In the genomic region with DNA sequence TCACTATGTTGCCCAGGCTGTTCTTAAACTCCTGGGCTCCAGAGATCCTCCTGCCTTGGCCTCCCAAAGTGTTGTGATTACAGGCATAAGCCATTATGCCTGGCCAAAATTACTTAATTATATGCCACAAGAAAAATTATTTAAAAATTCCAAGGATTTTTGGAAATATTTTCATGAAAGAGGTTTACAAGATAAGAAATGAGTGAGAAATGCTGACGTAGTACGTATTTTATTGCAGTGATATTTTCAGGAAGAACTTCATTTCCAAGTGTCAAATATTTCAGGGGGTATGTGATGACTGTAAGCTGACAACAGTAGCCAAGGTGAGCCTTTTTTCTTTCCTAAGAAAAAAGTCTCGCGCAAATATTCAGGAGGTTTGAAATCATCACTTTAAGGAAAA, we compare ENCODE assay signal across 19 cellular contexts. TPM values are rescaled to one million over a fixed set of nuclear protein-coding genes. Genes with fewer than 3 reads are reported as not detected.
DNase-seq lines count a peak whose midpoint lies in the region; ATAC-seq, FAIRE-seq and TF ChIP-seq lines count a peak whose summit lies in the region.
"Had no signal": no experiment of that assay in that cellular context is flagged by ENCODE, and none has a peak within 500 bp of the region (broad histone marks: within the 10 kb centered on the region; RNA-seq: fewer than 3 reads in every experiment).

No MANE protein-coding gene starts in this region.

- POLR2A ChIA-PET in HepG2 (lab: Yijun Ruan, JAX), result interaction anchor here (0.7 kb wide), 2 partner anchors 12 to 192 kb away, joined by 4 read pairs; no protein-coding TSS in a partner anchor
- POLR2A ChIA-PET in K562 (lab: Yijun Ruan, JAX), result no interaction called here

- H3K9ac ChIP-seq in HepG2 (ENCODE audit: insufficient read depth, low read depth, low read length), result no peak overlapping the region
- H3K9ac ChIP-seq in K562 (ENCODE audit: insufficient read depth in 1 of 2, low read depth in 2 of 2, low read length in 2 of 2), result no peak overlapping the region
- H3K9ac ChIP-seq: BLaER1, GM23248 had no signal

- H3K4me2 ChIP-seq in HepG2 (ENCODE audit: low read depth, low read length), result no peak overlapping the region
- no peak overlapping the region for H3K4me2 ChIP-seq in K562 (ENCODE audit: insufficient read depth, low read length)
- H3K4me2 ChIP-seq: BLaER1 had no signal

- intact Hi-C loops in HepG2 (cut with micrococcal nuclease; ENCODE audit: unreplicated experiment), result no loop called here
- intact Hi-C loops in right lobe of liver (cut with DNase I), result loop anchor here in 1 of 2 donors (10.0 kb wide), 1 partner anchor 255 kb away; no protein-coding TSS in a partner anchor
- intact Hi-C loops in K562 (cut with micrococcal nuclease), result no loop called here

- FAIRE-seq in HepG2 (lab: Jason Lieb, UNC) (no peak), K562 (lab: Jason Lieb, UNC) (no peak)
- FAIRE-seq: D721Med, GM12878, GM19239, H1 had no signal

- H3K9me3 ChIP-seq in HepG2 (ENCODE audit: low read length) (no peaks in the 10 kb centered on the region), right lobe of liver (no peaks in the 10 kb centered on the region), K562 (replicated peaks; ENCODE audit: control insufficient read depth, insufficient read depth, low read depth, low read length) (no peaks in the 10 kb centered on the region)
- H3K9me3 ChIP-seq: BLaER1 had no signal

- TF ChIP-seq RAD21 in HepG2 (CRISPR knock-in tag; IDR thresholded peaks at IDR 0.05), result no peak
- TF ChIP-seq RAD21 in K562 (CRISPR knock-in tag; conservative IDR thresholded peaks at IDR 0.05 in 1 of 2, IDR thresholded peaks at IDR 0.05 in 1 of 2), result no peak

- no TSS peak for BruUV-seq in HepG2 (replicated peaks; lab: Mats Ljungman, UMichigan)
- BruUV-seq in K562 (replicated peaks; lab: Mats Ljungman, UMichigan), result no TSS peak

- H4K20me1 ChIP-seq in HepG2 (ENCODE audit: insufficient read depth, low read length) (no peaks in the 10 kb centered on the region), K562 (replicated peaks; ENCODE audit: control insufficient read depth, insufficient read depth, low read length) (no peaks in the 10 kb centered on the region)
- H4K20me1 ChIP-seq: BLaER1 had no signal

- H3K27ac ChIP-seq in HepG2 (ENCODE audit: extremely low read length, insufficient read depth, low read length), result no peak overlapping the region
- no peak overlapping the region for H3K27ac ChIP-seq in right lobe of liver
- no peak overlapping the region for H3K27ac ChIP-seq in K562 (ENCODE audit: extremely low read depth, low read depth, low read length)
- H3K27ac ChIP-seq: BLaER1, C4-2B, GM23248 had no signal

- H3K4me3 ChIP-seq in HepG2 (replicated peaks in 1 of 3; ENCODE audit: insufficient read depth in 1 of 3, low read depth in 2 of 3, low read length in 3 of 3), result no peak overlapping the region
- no peak overlapping the region for H3K4me3 ChIP-seq in right lobe of liver
- H3K4me3 ChIP-seq in K562, result no peak overlapping the region
- H3K4me3 ChIP-seq: BLaER1, GM12878, GM23248 had no signal

- H3K27me3 ChIP-seq in HepG2 (ENCODE audit: control insufficient read depth in 1 of 2, insufficient read depth in 2 of 2, low read length in 2 of 2) (no peaks in the 10 kb centered on the region), right lobe of liver (no peaks in the 10 kb centered on the region), K562 (ENCODE audit: control insufficient read depth in 2 of 2, insufficient read depth in 2 of 2, low read length in 2 of 2) (no peaks in the 10 kb centered on the region)
- H3K27me3 ChIP-seq: BLaER1 had no signal

- H3K79me2 ChIP-seq in HepG2 (ENCODE audit: insufficient read depth, low read length), result no peaks in the 10 kb centered on the region
- no peaks in the 10 kb centered on the region for H3K79me2 ChIP-seq in K562 (ENCODE audit: control insufficient read depth, insufficient read depth, low read length)

- in situ Hi-C loops in HepG2 (cut with HindIII; ENCODE audit: extremely low pct_ligation_motif_present, low pct_unique_long_range_greater_than_20kb), result loop anchor here (5.0 kb wide), 2 partner anchors 162 to 267 kb away; partner anchors contain the start of genes HYCC2 and NDUFB3
- in situ Hi-C loops in K562 (cut with MboI), result loop anchor here (5.0 to 25.0 kb wide), 3 partner anchors 165 to 452 kb away; partner anchors contain the start of genes FLACC1, HYCC2 and NDUFB3

- H3K36me3 ChIP-seq in HepG2 (replicated peaks in 1 of 2; ENCODE audit: control insufficient read depth in 1 of 2, insufficient read depth in 2 of 2, low read length in 2 of 2) (peaks cover 16 to 45% of the 10 kb centered on the region in 2 experiments), right lobe of liver (peaks cover 0 to 49% (median 16%) of the 10 kb centered on the region in 4 donors), K562 (ENCODE audit: control insufficient read depth, insufficient read depth, low read length) (peaks cover 61% of the 10 kb centered on the region; the same call in 2 of the 3 replicates)

- H3K9me1 ChIP-seq in K562 (ENCODE audit: control insufficient read depth, insufficient read depth, low read length), result no peaks in the 10 kb centered on the region

- TF ChIP-seq CTCF in HepG2 (CRISPR knock-in tag; IDR thresholded peaks at IDR 0.05), result no peak
- no peak for TF ChIP-seq CTCF in right lobe of liver (IDR thresholded peaks at IDR 0.05)
- TF ChIP-seq CTCF in K562 (IDR thresholded peaks at IDR 0.05 in 2 of 3, conservative IDR thresholded peaks at IDR 0.05 in 1 of 3; ENCODE audit: insufficient read depth in 2 of 3, low read depth in 1 of 3, low read length in 3 of 3), result no peak

- DNase-seq in HepG2 (ENCODE audit: low spot score) (no peak), right lobe of liver (no peak), K562 (ENCODE audit: extremely low read depth in 1 of 4, low spot score in 3 of 4) (no peak), NCI-H2081 (lab: John Stamatoyannopoulos, UW) (no peak)
- DNase-seq: CD4-positive, alpha-beta T cell; CD8-positive, alpha-beta memory T cell; DMS 273 treated with DMSO at 0.1 percent for 48 hours; DMS79; EL; GDM1; GM23248; H7; HCEC 1CT had no signal

- TF ChIP-seq EP300 in HepG2 (IDR thresholded peaks at IDR 0.05; ENCODE audit: low read depth in 2 of 2, low read length in 2 of 2) (no peak), HepG2 (CRISPR knock-in tag; IDR thresholded peaks at IDR 0.05; ENCODE audit: borderline replicate concordance) (no peak), K562 (IDR thresholded peaks at IDR 0.05; ENCODE audit: low read length) (no peak)

- H2AFZ ChIP-seq in HepG2 (ENCODE audit: low read length), result no peak overlapping the region
- no peak overlapping the region for H2AFZ ChIP-seq in K562 (ENCODE audit: low read depth, low read length)
- H2AFZ ChIP-seq: GM23248 had no signal

- no peak for ATAC-seq in HepG2
- ATAC-seq in right lobe of liver, result no peak
- no peak for ATAC-seq in K562
- ATAC-seq: GM12878 had no signal

- CTCF ChIA-PET in HepG2 (lab: Yijun Ruan, JAX; ENCODE audit: low intra/inter-chr PET ratio, low total read pairs), result no interaction called here
- CTCF ChIA-PET in K562 (lab: Yijun Ruan, JAX; ENCODE audit: low intra/inter-chr PET ratio), result no interaction called here

- TF ChIP-seq POLR2A in HepG2 (IDR thresholded peaks at IDR 0.05; ENCODE audit: insufficient read depth in 1 of 2, low read depth in 2 of 2, low read length in 2 of 2), result no peak
- TF ChIP-seq POLR2A in right lobe of liver (IDR thresholded peaks at IDR 0.05), result no peak
- no peak for TF ChIP-seq POLR2A in K562 (conservative IDR thresholded peaks at IDR 0.05)

- 96% methylated on average over 4 of the region's 4 CpGs for WGBS in HepG2 (ENCODE audit: low lambda C conversion rate)
- WGBS in right lobe of liver (ENCODE audit: insufficient coverage, low coverage, low lambda C conversion rate, missing lambda C conversion rate), result 93% methylated on average over 4 of the region's 4 CpGs
- WGBS in K562 (ENCODE audit: insufficient coverage, low coverage, missing lambda C conversion rate), result 95% methylated on average over 4 of the region's 4 CpGs

- H3K4me1 ChIP-seq in HepG2 (ENCODE audit: insufficient read depth, low read length), result no peaks in the 10 kb centered on the region
- no peaks in the 10 kb centered on the region for H3K4me1 ChIP-seq in right lobe of liver
- H3K4me1 ChIP-seq in K562 (replicated peaks in 1 of 2; ENCODE audit: control insufficient read depth in 2 of 2, insufficient read depth in 2 of 2, low read length in 2 of 2), result no peaks in the 10 kb centered on the region
- H3K4me1 ChIP-seq: BLaER1 had no signal

RNA-seq across cellular contexts. Expression of gene NIF3L1, which starts 20.8 kb away (rescaled TPM):
- 67.9 and 98.5 TPM in 2 replicates for total RNA-seq in HepG2 (2016; rRNA removed; fragmentation: Illumina TruSeq; extraction: Trizol)
- total RNA-seq in HepG2 (2016; cell fraction: cytosol; rRNA removed; fragmentation: Illumina TruSeq; extraction: Trizol; ENCODE audit: low read depth), result 23.3 and 24.5 TPM in 2 replicates
- total RNA-seq in HepG2 (2016; cell fraction: insoluble cytoplasmic fraction; rRNA removed; fragmentation: Illumina TruSeq; extraction: Trizol), result 69.4 and 101 TPM in 2 replicates
- 38.9 and 41.8 TPM in 2 replicates for total RNA-seq in HepG2 (2016; cell fraction: membrane; rRNA removed; fragmentation: Illumina TruSeq; extraction: Trizol)
- 33.1 and 39.6 TPM in 2 replicates for total RNA-seq in HepG2 (2016; cell fraction: nucleus; rRNA removed; fragmentation: Illumina TruSeq; extraction: Trizol)
- polyA plus RNA-seq in HepG2 (2011; rRNA removed), result 55.1 and 75.2 TPM in 2 replicates
- 54.9 and 60.1 TPM in 2 replicates for polyA plus RNA-seq in HepG2 (2011; cell fraction: cytosol; rRNA removed)
- 40.7 and 44.2 TPM in 2 replicates for polyA plus RNA-seq in HepG2 (2011; cell fraction: nucleus; rRNA removed)
- 21.5 and 30.3 TPM in 2 replicates for polyA plus RNA-seq in HepG2 (2012)
- 8.6 and 9.7 TPM in 2 replicates for polyA plus RNA-seq in HepG2 (2016; cell fraction: cytosol; fragmentation: Illumina TruSeq; extraction: Trizol; ENCODE audit: low read depth)
- polyA plus RNA-seq in HepG2 (2016; cell fraction: insoluble cytoplasmic fraction; fragmentation: Illumina TruSeq; extraction: Trizol; ENCODE audit: low read depth), result 84.9 and 85.4 TPM in 2 replicates
- polyA plus RNA-seq in HepG2 (2016; cell fraction: membrane; fragmentation: Illumina TruSeq; extraction: Trizol; ENCODE audit: low read depth), result 16.6 and 16.7 TPM in 2 replicates
- polyA plus RNA-seq in HepG2 (2016; cell fraction: nucleus; fragmentation: Illumina TruSeq; extraction: Trizol; ENCODE audit: insufficient read depth, low read depth), result 50.4 and 53.5 TPM in 2 replicates
- 57.1 and 72.0 TPM in 2 replicates for polyA minus RNA-seq in HepG2 (2011; rRNA and poly(A)+ RNA removed; ENCODE audit: low replicate concordance)
- polyA minus RNA-seq in HepG2 (2011; cell fraction: cytosol; rRNA and poly(A)+ RNA removed), result 24.0 and 28.5 TPM in 2 replicates
- polyA minus RNA-seq in HepG2 (2011; cell fraction: nucleus; rRNA and poly(A)+ RNA removed), result 33.3 and 35.7 TPM in 2 replicates
- 10 to 100 TPM in 4 of 6 experiments, 1 to 10 TPM in 2; 9.5 to 23.7 (median 11.3) TPM for total RNA-seq in right lobe of liver
- 52.0 and 72.3 TPM in 2 replicates for total RNA-seq in K562 (2011; cell fraction: chromatin; rRNA removed; ENCODE audit: low replicate concordance)
- total RNA-seq in K562 (2011; cell fraction: nucleolus; rRNA removed), result 31.5 and 34.9 TPM in 2 replicates
- 40.0 TPM in 2 replicates for total RNA-seq in K562 (2011; cell fraction: nucleoplasm; rRNA removed)
- 26.7 and 29.4 TPM in 2 replicates for total RNA-seq in K562 (2014; rRNA removed)
- 44.7 and 45.6 TPM in 2 replicates for total RNA-seq in K562 (2014; rRNA removed; fragmentation: Illumina TruSeq; extraction: Trizol)
- total RNA-seq in K562 (2015; rRNA removed; fragmentation: Illumina TruSeq; extraction: Trizol), result 42.1 and 44.0 TPM in 2 replicates
- total RNA-seq in K562 (2021), result 28.1 and 33.3 TPM in 2 replicates
- polyA plus RNA-seq in K562 (2011; rRNA removed), result 89.5 and 90.8 TPM in 2 replicates
- polyA plus RNA-seq in K562 (2011; cell fraction: cytosol; rRNA removed), result 61.1 and 98.7 TPM in 2 replicates
- 59.1 and 86.3 TPM in 2 replicates for polyA plus RNA-seq in K562 (2011; cell fraction: nucleus; rRNA removed)
- 24.6 and 28.1 TPM in 2 replicates for polyA plus RNA-seq in K562 (2012)
- polyA plus RNA-seq in K562 (2014; fragmentation: Illumina TruSeq; extraction: Trizol), result 51.2 and 64.4 TPM in 2 replicates
- 10 to 100 TPM; 79.3 to 80.0 TPM for polyA plus RNA-seq in K562 (2014; fragmentation: Nextera tagmentation; extraction: Ambion mirVana)
- polyA plus RNA-seq in K562 (2014; rRNA removed), result 44.5 and 50.5 TPM in 2 replicates
- polyA minus RNA-seq in K562 (2011; rRNA and poly(A)+ RNA removed), result 88.6 and 112 TPM in 2 replicates
- polyA minus RNA-seq in K562 (2011; cell fraction: cytosol; rRNA and poly(A)+ RNA removed), result 16.1 and 27.1 TPM in 2 replicates
- 18.6 and 35.0 TPM in 2 replicates for polyA minus RNA-seq in K562 (2011; cell fraction: nucleus; rRNA and poly(A)+ RNA removed)

RNA-seq across cellular contexts. Expression of gene PPIL3, which starts 21.1 kb away (rescaled TPM):
- total RNA-seq in HepG2 (2016; rRNA removed; fragmentation: Illumina TruSeq; extraction: Trizol) (98.7 and 126 TPM in 2 replicates), right lobe of liver (10 to 100 TPM; 10.4 to 21.3 (median 16.2) TPM), K562 (2014; rRNA removed) (22.4 and 30.3 TPM in 2 replicates), K562 (2014; rRNA removed; fragmentation: Illumina TruSeq; extraction: Trizol) (42.1 and 45.9 TPM in 2 replicates), K562 (2015; rRNA removed; fragmentation: Illumina TruSeq; extraction: Trizol) (38.6 and 40.5 TPM in 2 replicates), K562 (2021) (24.3 and 26.5 TPM in 2 replicates)
- 48.4 and 52.9 TPM in 2 replicates for total RNA-seq in HepG2 (2016; cell fraction: cytosol; rRNA removed; fragmentation: Illumina TruSeq; extraction: Trizol; ENCODE audit: low read depth)
- total RNA-seq in HepG2 (2016; cell fraction: insoluble cytoplasmic fraction; rRNA removed; fragmentation: Illumina TruSeq; extraction: Trizol), result 84.1 and 125 TPM in 2 replicates
- total RNA-seq in HepG2 (2016; cell fraction: membrane; rRNA removed; fragmentation: Illumina TruSeq; extraction: Trizol), result 78.2 and 94.7 TPM in 2 replicates
- 47.6 and 50.4 TPM in 2 replicates for total RNA-seq in HepG2 (2016; cell fraction: nucleus; rRNA removed; fragmentation: Illumina TruSeq; extraction: Trizol)
- polyA plus RNA-seq in HepG2 (2011; rRNA removed) (81.8 and 107 TPM in 2 replicates), K562 (2011; rRNA removed) (65.0 and 66.2 TPM in 2 replicates), K562 (2014; fragmentation: Illumina TruSeq; extraction: Trizol) (38.4 and 49.0 TPM in 2 replicates), K562 (2014; fragmentation: Nextera tagmentation; extraction: Ambion mirVana) (10 to 100 TPM; 59.4 to 64.6 TPM), K562 (2014; rRNA removed) (41.9 and 51.8 TPM in 2 replicates)
- 53.4 and 68.3 TPM in 2 replicates for polyA plus RNA-seq in HepG2 (2011; cell fraction: cytosol; rRNA removed)
- 46.2 and 54.3 TPM in 2 replicates for polyA plus RNA-seq in HepG2 (2011; cell fraction: nucleus; rRNA removed)
- 102 and 132 TPM in 2 replicates for polyA plus RNA-seq in HepG2 (2012)
- polyA plus RNA-seq in HepG2 (2016; cell fraction: cytosol; fragmentation: Illumina TruSeq; extraction: Trizol; ENCODE audit: low read depth), result 46.7 and 53.3 TPM in 2 replicates
- 143 and 147 TPM in 2 replicates for polyA plus RNA-seq in HepG2 (2016; cell fraction: insoluble cytoplasmic fraction; fragmentation: Illumina TruSeq; extraction: Trizol; ENCODE audit: low read depth)
- 79.9 and 84.5 TPM in 2 replicates for polyA plus RNA-seq in HepG2 (2016; cell fraction: membrane; fragmentation: Illumina TruSeq; extraction: Trizol; ENCODE audit: low read depth)
- polyA plus RNA-seq in HepG2 (2016; cell fraction: nucleus; fragmentation: Illumina TruSeq; extraction: Trizol; ENCODE audit: insufficient read depth, low read depth), result 90.6 and 109 TPM in 2 replicates
- 13.9 and 16.0 TPM in 2 replicates for polyA minus RNA-seq in HepG2 (2011; rRNA and poly(A)+ RNA removed; ENCODE audit: low replicate concordance)
- 25.3 and 29.8 TPM in 2 replicates for polyA minus RNA-seq in HepG2 (2011; cell fraction: cytosol; rRNA and poly(A)+ RNA removed)
- 35.9 and 56.9 TPM in 2 replicates for polyA minus RNA-seq in HepG2 (2011; cell fraction: nucleus; rRNA and poly(A)+ RNA removed)
- 33.1 and 77.5 TPM in 2 replicates for total RNA-seq in K562 (2011; cell fraction: chromatin; rRNA removed; ENCODE audit: low replicate concordance)
- total RNA-seq in K562 (2011; cell fraction: nucleolus; rRNA removed), result 18.7 and 23.0 TPM in 2 replicates
- total RNA-seq in K562 (2011; cell fraction: nucleoplasm; rRNA removed), result 36.6 and 42.0 TPM in 2 replicates
- 17.0 and 36.1 TPM in 2 replicates for polyA plus RNA-seq in K562 (2011; cell fraction: cytosol; rRNA removed)
- polyA plus RNA-seq in K562 (2011; cell fraction: nucleus; rRNA removed), result 26.8 and 41.6 TPM in 2 replicates
- polyA plus RNA-seq in K562 (2012), result 32.8 and 35.0 TPM in 2 replicates
- 32.2 and 47.3 TPM in 2 replicates for polyA minus RNA-seq in K562 (2011; rRNA and poly(A)+ RNA removed)
- 9.5 and 11.4 TPM in 2 replicates for polyA minus RNA-seq in K562 (2011; cell fraction: cytosol; rRNA and poly(A)+ RNA removed)
- 12.1 and 23.3 TPM in 2 replicates for polyA minus RNA-seq in K562 (2011; cell fraction: nucleus; rRNA and poly(A)+ RNA removed)

RNA-seq across cellular contexts. Expression of gene CLK1, which starts 45.5 kb away (rescaled TPM):
- 35.2 and 66.6 TPM in 2 replicates for total RNA-seq in HepG2 (2016; rRNA removed; fragmentation: Illumina TruSeq; extraction: Trizol)
- total RNA-seq in HepG2 (2016; cell fraction: cytosol; rRNA removed; fragmentation: Illumina TruSeq; extraction: Trizol; ENCODE audit: low read depth), result 24.5 and 24.8 TPM in 2 replicates
- 38.2 and 62.5 TPM in 2 replicates for total RNA-seq in HepG2 (2016; cell fraction: insoluble cytoplasmic fraction; rRNA removed; fragmentation: Illumina TruSeq; extraction: Trizol)
- total RNA-seq in HepG2 (2016; cell fraction: membrane; rRNA removed; fragmentation: Illumina TruSeq; extraction: Trizol), result 27.1 and 28.3 TPM in 2 replicates
- 117 and 137 TPM in 2 replicates for total RNA-seq in HepG2 (2016; cell fraction: nucleus; rRNA removed; fragmentation: Illumina TruSeq; extraction: Trizol)
- 82.4 and 101 TPM in 2 replicates for polyA plus RNA-seq in HepG2 (2011; rRNA removed)
- polyA plus RNA-seq in HepG2 (2011; cell fraction: cytosol; rRNA removed), result 18.7 and 25.0 TPM in 2 replicates
- 155 and 182 TPM in 2 replicates for polyA plus RNA-seq in HepG2 (2011; cell fraction: nucleus; rRNA removed)
- 136 and 141 TPM in 2 replicates for polyA plus RNA-seq in HepG2 (2012)
- 8.7 and 11.4 TPM in 2 replicates for polyA plus RNA-seq in HepG2 (2016; cell fraction: cytosol; fragmentation: Illumina TruSeq; extraction: Trizol; ENCODE audit: low read depth)
- polyA plus RNA-seq in HepG2 (2016; cell fraction: insoluble cytoplasmic fraction; fragmentation: Illumina TruSeq; extraction: Trizol; ENCODE audit: low read depth), result 24.0 and 27.5 TPM in 2 replicates
- 9.9 and 12.7 TPM in 2 replicates for polyA plus RNA-seq in HepG2 (2016; cell fraction: membrane; fragmentation: Illumina TruSeq; extraction: Trizol; ENCODE audit: low read depth)
- polyA plus RNA-seq in HepG2 (2016; cell fraction: nucleus; fragmentation: Illumina TruSeq; extraction: Trizol; ENCODE audit: insufficient read depth, low read depth), result 168 and 170 TPM in 2 replicates
- polyA minus RNA-seq in HepG2 (2011; rRNA and poly(A)+ RNA removed; ENCODE audit: low replicate concordance), result 12.6 and 13.7 TPM in 2 replicates
- polyA minus RNA-seq in HepG2 (2011; cell fraction: cytosol; rRNA and poly(A)+ RNA removed), result 20.6 and 23.8 TPM in 2 replicates
- 238 and 270 TPM in 2 replicates for polyA minus RNA-seq in HepG2 (2011; cell fraction: nucleus; rRNA and poly(A)+ RNA removed)
- 10 to 100 TPM; 29.9 to 81.5 (median 36.7) TPM for total RNA-seq in right lobe of liver
- total RNA-seq in K562 (2011; cell fraction: chromatin; rRNA removed; ENCODE audit: low replicate concordance), result 144 and 391 TPM in 2 replicates
- 62.0 and 72.6 TPM in 2 replicates for total RNA-seq in K562 (2011; cell fraction: nucleolus; rRNA removed)
- 115 and 119 TPM in 2 replicates for total RNA-seq in K562 (2011; cell fraction: nucleoplasm; rRNA removed)
- 23.0 and 29.3 TPM in 2 replicates for total RNA-seq in K562 (2014; rRNA removed)
- total RNA-seq in K562 (2014; rRNA removed; fragmentation: Illumina TruSeq; extraction: Trizol), result 47.0 and 58.5 TPM in 2 replicates
- total RNA-seq in K562 (2015; rRNA removed; fragmentation: Illumina TruSeq; extraction: Trizol), result 42.5 and 45.4 TPM in 2 replicates
- total RNA-seq in K562 (2021), result 29.7 and 29.9 TPM in 2 replicates
- 93.4 and 99.2 TPM in 2 replicates for polyA plus RNA-seq in K562 (2011; rRNA removed)
- polyA plus RNA-seq in K562 (2011; cell fraction: cytosol; rRNA removed), result 11.1 and 32.7 TPM in 2 replicates
- polyA plus RNA-seq in K562 (2011; cell fraction: nucleus; rRNA removed), result 97.4 and 180 TPM in 2 replicates
- 25.6 and 26.7 TPM in 2 replicates for polyA plus RNA-seq in K562 (2012)
- 32.1 and 33.9 TPM in 2 replicates for polyA plus RNA-seq in K562 (2014; fragmentation: Illumina TruSeq; extraction: Trizol)
- 10 to 100 TPM; 49.3 to 50.7 TPM for polyA plus RNA-seq in K562 (2014; fragmentation: Nextera tagmentation; extraction: Ambion mirVana)
- 45.2 and 49.2 TPM in 2 replicates for polyA plus RNA-seq in K562 (2014; rRNA removed)
- polyA minus RNA-seq in K562 (2011; rRNA and poly(A)+ RNA removed), result 94.3 and 125 TPM in 2 replicates
- 19.3 and 25.7 TPM in 2 replicates for polyA minus RNA-seq in K562 (2011; cell fraction: cytosol; rRNA and poly(A)+ RNA removed)
- polyA minus RNA-seq in K562 (2011; cell fraction: nucleus; rRNA and poly(A)+ RNA removed), result 53.2 and 93.0 TPM in 2 replicates

RNA-seq across cellular contexts. Expression of gene ORC2, which starts 53.5 kb away (rescaled TPM):
- total RNA-seq in HepG2 (2016; rRNA removed; fragmentation: Illumina TruSeq; extraction: Trizol) (58.3 and 73.5 TPM in 2 replicates), right lobe of liver (10 to 100 TPM in 3 of 6 experiments, 1 to 10 TPM in 3; 5.3 to 13.6 (median 8.4) TPM), K562 (2014; rRNA removed) (15.4 and 16.6 TPM in 2 replicates), K562 (2014; rRNA removed; fragmentation: Illumina TruSeq; extraction: Trizol) (36.2 and 41.0 TPM in 2 replicates), K562 (2015; rRNA removed; fragmentation: Illumina TruSeq; extraction: Trizol) (28.1 and 30.9 TPM in 2 replicates), K562 (2021) (41.1 and 42.3 TPM in 2 replicates)
- total RNA-seq in HepG2 (2016; cell fraction: cytosol; rRNA removed; fragmentation: Illumina TruSeq; extraction: Trizol; ENCODE audit: low read depth), result 35.1 and 42.3 TPM in 2 replicates
- 57.9 and 72.3 TPM in 2 replicates for total RNA-seq in HepG2 (2016; cell fraction: insoluble cytoplasmic fraction; rRNA removed; fragmentation: Illumina TruSeq; extraction: Trizol)
- total RNA-seq in HepG2 (2016; cell fraction: membrane; rRNA removed; fragmentation: Illumina TruSeq; extraction: Trizol), result 23.7 and 25.8 TPM in 2 replicates
- total RNA-seq in HepG2 (2016; cell fraction: nucleus; rRNA removed; fragmentation: Illumina TruSeq; extraction: Trizol), result 84.7 and 104 TPM in 2 replicates
- polyA plus RNA-seq in HepG2 (2011; rRNA removed) (17.8 and 19.3 TPM in 2 replicates), K562 (2011; rRNA removed) (14.9 and 19.0 TPM in 2 replicates), K562 (2014; fragmentation: Illumina TruSeq; extraction: Trizol) (24.2 and 25.8 TPM in 2 replicates), K562 (2014; fragmentation: Nextera tagmentation; extraction: Ambion mirVana) (1 to 10 TPM; 5.6 to 9.7 TPM), K562 (2014; rRNA removed) (17.9 and 18.4 TPM in 2 replicates)
- polyA plus RNA-seq in HepG2 (2011; cell fraction: cytosol; rRNA removed), result 3.8 and 5.6 TPM in 2 replicates
- 56.9 and 65.1 TPM in 2 replicates for polyA plus RNA-seq in HepG2 (2011; cell fraction: nucleus; rRNA removed)
- polyA plus RNA-seq in HepG2 (2012), result 31.7 and 53.3 TPM in 2 replicates
- 2.8 and 3.0 TPM in 2 replicates for polyA plus RNA-seq in HepG2 (2016; cell fraction: cytosol; fragmentation: Illumina TruSeq; extraction: Trizol; ENCODE audit: low read depth)
- 49.7 and 56.0 TPM in 2 replicates for polyA plus RNA-seq in HepG2 (2016; cell fraction: insoluble cytoplasmic fraction; fragmentation: Illumina TruSeq; extraction: Trizol; ENCODE audit: low read depth)
- polyA plus RNA-seq in HepG2 (2016; cell fraction: membrane; fragmentation: Illumina TruSeq; extraction: Trizol; ENCODE audit: low read depth), result 6.0 and 6.1 TPM in 2 replicates
- polyA plus RNA-seq in HepG2 (2016; cell fraction: nucleus; fragmentation: Illumina TruSeq; extraction: Trizol; ENCODE audit: insufficient read depth, low read depth), result 194 and 196 TPM in 2 replicates
- polyA minus RNA-seq in HepG2 (2011; rRNA and poly(A)+ RNA removed; ENCODE audit: low replicate concordance), result 4.6 and 6.1 TPM in 2 replicates
- polyA minus RNA-seq in HepG2 (2011; cell fraction: cytosol; rRNA and poly(A)+ RNA removed), result 9.2 and 14.9 TPM in 2 replicates
- 48.9 and 55.0 TPM in 2 replicates for polyA minus RNA-seq in HepG2 (2011; cell fraction: nucleus; rRNA and poly(A)+ RNA removed)
- total RNA-seq in K562 (2011; cell fraction: chromatin; rRNA removed; ENCODE audit: low replicate concordance), result 21.5 and 77.6 TPM in 2 replicates
- total RNA-seq in K562 (2011; cell fraction: nucleolus; rRNA removed), result 10.7 and 12.2 TPM in 2 replicates
- total RNA-seq in K562 (2011; cell fraction: nucleoplasm; rRNA removed), result 28.1 and 40.5 TPM in 2 replicates
- polyA plus RNA-seq in K562 (2011; cell fraction: cytosol; rRNA removed), result 3.3 and 6.9 TPM in 2 replicates
- polyA plus RNA-seq in K562 (2011; cell fraction: nucleus; rRNA removed), result 31.6 and 51.0 TPM in 2 replicates
- polyA plus RNA-seq in K562 (2012), result 12.8 and 13.8 TPM in 2 replicates
- polyA minus RNA-seq in K562 (2011; rRNA and poly(A)+ RNA removed), result 12.9 and 20.4 TPM in 2 replicates
- 14.2 and 19.1 TPM in 2 replicates for polyA minus RNA-seq in K562 (2011; cell fraction: cytosol; rRNA and poly(A)+ RNA removed)
- 8.5 and 18.2 TPM in 2 replicates for polyA minus RNA-seq in K562 (2011; cell fraction: nucleus; rRNA and poly(A)+ RNA removed)

Comparison
In these comparisons a context has a peak if more than half of its experiments do, and no peak if none do; other contexts are left out.
1. Of the 241 proteins assayed by ChIP-seq in both HepG2 and K562: peak only in HepG2: MAFF and MAFK; only in K562: none; in both: none; in neither: 239.